22 cellular contexts compared by ENCODE assay signal in the genomic region with DNA sequence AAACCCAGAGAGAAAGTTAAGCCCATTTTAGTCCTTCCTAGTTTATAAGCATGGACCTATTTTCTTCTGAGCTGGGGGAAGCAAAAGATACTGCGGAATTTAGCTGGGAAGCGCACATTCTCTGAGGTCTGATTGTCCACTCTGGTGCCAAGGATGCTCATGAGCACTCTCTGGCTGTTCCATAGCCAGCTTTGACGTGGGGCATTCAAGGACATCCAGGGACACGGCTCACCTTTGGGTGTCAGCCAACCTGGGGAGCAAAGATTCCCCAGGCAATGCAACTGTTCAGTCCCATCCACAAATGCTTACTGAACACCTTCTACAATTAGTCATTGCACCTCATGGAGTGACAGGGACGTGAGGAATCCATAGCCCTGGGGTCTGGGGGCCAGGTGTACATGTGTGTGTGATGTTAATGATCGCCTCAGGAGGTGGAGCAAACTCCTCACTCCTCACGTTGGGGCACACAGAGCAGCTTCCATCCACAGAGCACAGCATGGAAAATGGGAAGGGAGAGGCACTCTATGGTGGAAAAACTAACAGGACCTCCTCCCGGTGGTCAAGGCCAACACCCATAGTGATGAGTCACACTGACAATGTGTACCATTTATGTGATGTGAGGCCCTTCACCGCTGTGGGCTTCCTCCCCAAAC.
"Had no signal": no experiment of that assay in that cellular context is flagged by ENCODE, and none has a peak within 500 bp of the region (broad histone marks: within the 10 kb centered on the region; RNA-seq: fewer than 3 reads in every experiment).

No MANE protein-coding gene starts in this region.

- H3K36me3 ChIP-seq: left ventricle myocardium inferior, pancreas, upper lobe of right lung had no signal

- H3K27me3 ChIP-seq: hepatocyte, pancreas, testis, upper lobe of right lung had no signal

- FAIRE-seq: endothelial cell of umbilical vein, islet of Langerhans, pancreas had no signal

- H2AFZ ChIP-seq: hepatocyte had no signal

- DNase-seq: activated CD4-positive, alpha-beta T cell treated with anti-CD3 and anti-CD28 coated beads, Interleukin-2, amount 50 U/mL, for 4 hours; activated CD4-positive, CD25-positive, alpha-beta regulatory T cell treated with anti-CD3 and anti-CD28 coated beads, Interleukin-2, amount 50 U/mL, for 72 hours; activated naive CD4-positive, alpha-beta T cell treated with Interleukin-2 at 50 U/mL for 16 hours; activated naive CD8-positive, alpha-beta T cell treated with anti-CD3 and anti-CD28 coated beads, Interleukin-2, amount 10 ng/mL, durations not matched to agents 7 days and 5 days; activated T-cell treated with anti-CD3 and anti-CD28 coated beads, Interleukin-2, amount 50 U/mL, for 1 hour; cortex of kidney; effector CD8-positive, alpha-beta T cell; left ventricle myocardium inferior; mesendoderm; natural killer cell; pancreas; SHP77 treated with DMSO at 0.1 percent for 48 hours; stimulated activated CD4-positive, alpha-beta T cell treated with anti-CD3 and anti-CD28 coated beads, Interleukin-4, amount 100 ng/mL, for 24 hours; T-helper 1 cell; T1000; upper lobe of right lung had no signal

- H3K4me1 ChIP-seq: pancreas, upper lobe of right lung had no signal

- H3K4me3 ChIP-seq: hepatocyte, left ventricle myocardium inferior, pancreas, smooth muscle cell, testis, upper lobe of right lung had no signal

- H3K79me2 ChIP-seq: hepatocyte had no signal

- H3K9me3 ChIP-seq: left ventricle myocardium inferior, pancreas, testis, upper lobe of right lung had no signal

- H3K27ac ChIP-seq: hepatocyte, left ventricle myocardium inferior, pancreas, testis, upper lobe of right lung, VCaP had no signal

- H3K4me2 ChIP-seq: hepatocyte, smooth muscle cell had no signal
